In the genomic region with DNA sequence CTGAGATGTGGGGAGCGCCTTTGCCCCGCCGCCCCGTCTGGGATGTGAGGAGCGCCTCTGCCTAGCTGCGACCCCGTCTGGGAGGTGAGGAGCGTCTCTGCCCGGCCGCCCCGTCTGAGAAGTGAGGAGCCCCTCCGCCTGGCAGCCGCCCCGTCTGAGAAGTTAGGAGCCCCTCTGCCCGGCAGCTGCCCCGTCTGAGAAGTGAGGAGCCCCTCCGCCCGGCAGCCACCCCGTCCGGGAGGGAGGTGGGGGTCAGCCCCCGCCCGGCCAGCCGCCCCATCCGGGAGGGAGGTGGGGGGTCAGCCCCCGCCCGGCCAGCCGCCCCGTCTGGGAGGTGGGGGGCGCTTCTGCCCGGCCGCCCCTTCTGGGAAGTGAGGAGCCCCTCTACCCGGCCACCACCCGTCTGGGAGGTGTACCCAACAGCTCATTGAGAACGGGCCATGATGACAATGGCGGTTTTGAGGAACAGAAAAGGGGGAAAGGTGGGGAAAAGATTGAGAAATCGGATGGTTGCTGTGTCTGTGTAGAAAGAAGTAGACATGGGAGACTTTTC, we compare ENCODE assay signal across 7 cellular contexts. TPM values are rescaled to one million over a fixed set of nuclear protein-coding genes. Genes with fewer than 3 reads are reported as not detected.
DNase-seq lines count a peak whose midpoint lies in the region; ATAC-seq and TF ChIP-seq lines count a peak whose summit lies in the region.
"Not testable (repeated sequence)": the region's sequence is repeated elsewhere in the genome, so short reads cannot be mapped to it uniquely, and the experiment has no call there.

No MANE protein-coding gene starts in this region.

- not testable (repeated sequence) for TF ChIP-seq EP300 in upper lobe of left lung (IDR thresholded peaks at IDR 0.05)

- not testable (repeated sequence) for TF ChIP-seq CTCF in CD14-positive monocyte (IDR thresholded peaks at IDR 0.05); hepatocyte (IDR thresholded peaks at IDR 0.05; ENCODE audit: poor library complexity); neutrophil (IDR thresholded peaks at IDR 0.05); spleen (IDR thresholded peaks at IDR 0.05 in 8 of 11, conservative IDR thresholded peaks at IDR 0.05 in 3 of 11); upper lobe of left lung (IDR thresholded peaks at IDR 0.05)

- not testable (repeated sequence) for H3K27me3 ChIP-seq in hepatocyte; neutrophil; spleen (replicated peaks in 1 of 7); upper lobe of left lung

- TF ChIP-seq POLR2A in spleen (IDR thresholded peaks at IDR 0.05); upper lobe of left lung (IDR thresholded peaks at IDR 0.05): not testable (repeated sequence)

- peaks cover 62% of the 10 kb centered on the region for H3K4me1 ChIP-seq in hepatocyte (ENCODE audit: insufficient read depth)
- peaks cover 76 to 81% of the 10 kb centered on the region in 2 experiments for H3K4me1 ChIP-seq in neutrophil (ENCODE audit: control insufficient read depth in 1 of 2, insufficient read depth in 1 of 2, low read depth in 1 of 2, low read length in 1 of 2)
- peaks cover 50 to 94% (median 80%) of the 10 kb centered on the region in 6 donors for H3K4me1 ChIP-seq in spleen
- H3K4me1 ChIP-seq in upper lobe of left lung: peaks cover 69 to 83% (median 75%) of the 10 kb centered on the region in 4 donors

- intact Hi-C loops in CD14-positive monocyte (cut with micrococcal nuclease); spleen (cut with DNase I; ENCODE audit: low total_unique reads): not testable (repeated sequence)
- intact Hi-C loops in activated T-helper 1 cell treated with anti-CD3 and anti-CD28 coated beads, Interleukin-12 subunit alpha, Interleukin-12 subunit beta, Interleukin-2, Interleukin-4 antibody, amounts not matched to agents 30 ng/mL and 10 ng/mL and 1 ng/mL, durations not matched to agents 14 hours and 24 hours and 36 hours (cut with micrococcal nuclease): loop anchor here (5.0 kb wide), 1 partner anchor 37 kb away; no protein-coding TSS in a partner anchor

- H3K36me3 ChIP-seq in hepatocyte (replicated peaks; ENCODE audit: insufficient read depth, low read depth); neutrophil; upper lobe of left lung: not testable (repeated sequence)
- H3K36me3 ChIP-seq in spleen: peaks cover 0 to 22% (median 2%) of the 10 kb centered on the region in 6 donors

- H3K4me1 Mint-ChIP-seq in CD14-positive monocyte: peaks cover 86% of the 10 kb centered on the region
- peaks cover 68% of the 10 kb centered on the region for H3K4me1 Mint-ChIP-seq in activated T-helper 1 cell treated with anti-CD3 and anti-CD28 coated beads, Interleukin-12 subunit alpha, Interleukin-12 subunit beta, Interleukin-2, Interleukin-4 antibody, amounts not matched to agents 30 ng/mL and 10 ng/mL and 1 ng/mL, durations not matched to agents 14 hours and 24 hours and 36 hours (ENCODE audit: low read depth)

- H3K27ac Mint-ChIP-seq in CD14-positive monocyte: peak overlapping the region in 6 of 7 donors; percentile 31 to 90 (median 81)
- peak overlapping the region; percentile 45 for H3K27ac Mint-ChIP-seq in activated T-helper 1 cell treated with anti-CD3 and anti-CD28 coated beads, Interleukin-12 subunit alpha, Interleukin-12 subunit beta, Interleukin-2, Interleukin-4 antibody, amounts not matched to agents 30 ng/mL and 10 ng/mL and 1 ng/mL, durations not matched to agents 14 hours and 24 hours and 36 hours

- ATAC-seq in upper lobe of left lung (ENCODE audit: low FRiP score in 2 of 2): not testable (repeated sequence)

- not testable (repeated sequence) for DNase-seq in CD14-positive monocyte (ENCODE audit: low spot score); activated T-helper 1 cell treated with anti-CD3 and anti-CD28 coated beads, Interleukin-12 subunit alpha, Interleukin-12 subunit beta, Interleukin-2, Interleukin-4 antibody, amounts not matched to agents 30 ng/mL and 10 ng/mL and 1 ng/mL, durations not matched to agents 14 hours and 24 hours and 36 hours (ENCODE audit: low spot score); hepatocyte (ENCODE audit: low spot score)
- DNase-seq in MV-4-11 (lab: John Stamatoyannopoulos, UW) (peak; percentile 9), spleen (peak; percentile 58), upper lobe of left lung (peak in 1 of 2 donors; percentile 18)

- H3K27ac ChIP-seq in hepatocyte (peak overlapping the region; percentile 58), neutrophil (peak overlapping the region; percentile 86), spleen (peak overlapping the region in 5 of 8 donors; percentile 32 to 83 (median 76)), upper lobe of left lung (peak overlapping the region; percentile 40 to 82 (median 66))

- peaks cover 39% of the 10 kb centered on the region for H4K20me1 ChIP-seq in hepatocyte (ENCODE audit: insufficient read depth, poor library complexity, severe bottlenecking)

- not testable (repeated sequence) for H3K9me3 ChIP-seq in hepatocyte (ENCODE audit: low read depth); neutrophil; spleen; upper lobe of left lung

- H3K4me3 ChIP-seq in hepatocyte, spleen, upper lobe of left lung: not testable (repeated sequence)
- H3K4me3 ChIP-seq in neutrophil (ENCODE audit: low read depth in 1 of 2, low read length in 1 of 2): peak overlapping the region in 1 of 2 experiments; percentile 47

- not testable (repeated sequence) for H3K9me2 ChIP-seq in hepatocyte (replicated peaks; ENCODE audit: insufficient read depth)

- H3K4me2 ChIP-seq in hepatocyte: not testable (repeated sequence)

- 86% methylated on average over 7 of the region's 36 CpGs for WGBS in hepatocyte (ENCODE audit: low lambda C conversion rate, missing lambda C conversion rate)
- WGBS in spleen, 5 donors: 58 to 85% (median 71%) methylated on average over 12 to 36 of the region's 36 CpGs
- 69 to 77% methylated on average over 5 to 22 of the region's 36 CpGs for WGBS in upper lobe of left lung, 2 donors

- H3K27me3 Mint-ChIP-seq in CD14-positive monocyte (ENCODE audit: low read depth in 3 of 3); activated T-helper 1 cell treated with anti-CD3 and anti-CD28 coated beads, Interleukin-12 subunit alpha, Interleukin-12 subunit beta, Interleukin-2, Interleukin-4 antibody, amounts not matched to agents 30 ng/mL and 10 ng/mL and 1 ng/mL, durations not matched to agents 14 hours and 24 hours and 36 hours (ENCODE audit: insufficient read depth): not testable (repeated sequence)

- peak overlapping the region; percentile 30 to 31 for H3K4me3 Mint-ChIP-seq in CD14-positive monocyte
- not testable (repeated sequence) for H3K4me3 Mint-ChIP-seq in activated T-helper 1 cell treated with anti-CD3 and anti-CD28 coated beads, Interleukin-12 subunit alpha, Interleukin-12 subunit beta, Interleukin-2, Interleukin-4 antibody, amounts not matched to agents 30 ng/mL and 10 ng/mL and 1 ng/mL, durations not matched to agents 14 hours and 24 hours and 36 hours

- peaks cover 39 to 53% of the 10 kb centered on the region in 2 donors for H3K36me3 Mint-ChIP-seq in CD14-positive monocyte
- H3K36me3 Mint-ChIP-seq in activated T-helper 1 cell treated with anti-CD3 and anti-CD28 coated beads, Interleukin-12 subunit alpha, Interleukin-12 subunit beta, Interleukin-2, Interleukin-4 antibody, amounts not matched to agents 30 ng/mL and 10 ng/mL and 1 ng/mL, durations not matched to agents 14 hours and 24 hours and 36 hours (ENCODE audit: low read depth): peaks cover 28% of the 10 kb centered on the region

- H3K79me2 ChIP-seq in hepatocyte: peaks cover 88% of the 10 kb centered on the region

- H3K9me3 Mint-ChIP-seq in CD14-positive monocyte; activated T-helper 1 cell treated with anti-CD3 and anti-CD28 coated beads, Interleukin-12 subunit alpha, Interleukin-12 subunit beta, Interleukin-2, Interleukin-4 antibody, amounts not matched to agents 30 ng/mL and 10 ng/mL and 1 ng/mL, durations not matched to agents 14 hours and 24 hours and 36 hours: not testable (repeated sequence)

- not testable (repeated sequence) for H2AFZ ChIP-seq in hepatocyte

RNA-seq across cellular contexts. Expression of gene CCDC12, which starts 12.4 kb away (rescaled TPM):
- polyA plus RNA-seq in CD14-positive monocyte (10 to 100 TPM; 50.1 to 55.8 TPM), hepatocyte (78.4 and 107 TPM in 2 replicates), spleen (100 to 1,000 TPM in 2 of 3 donors, 10 to 100 TPM in 1; 93.5 to 124 (median 105) TPM)
- total RNA-seq in activated T-helper 1 cell treated with anti-CD3 and anti-CD28 coated beads, Interleukin-12 subunit alpha, Interleukin-12 subunit beta, Interleukin-2, Interleukin-4 antibody, amounts not matched to agents 30 ng/mL and 10 ng/mL and 1 ng/mL, durations not matched to agents 14 hours and 24 hours and 36 hours: 68.7 and 69.1 TPM in 2 replicates
- total RNA-seq in hepatocyte (41.1 and 47.5 TPM in 2 replicates), spleen (10 to 100 TPM; 36.5 to 71.4 (median 54.7) TPM), upper lobe of left lung (10 to 100 TPM; 42.3 to 93.2 (median 69.8) TPM)

RNA-seq across cellular contexts. Expression of gene NBEAL2, which starts 15.4 kb away (rescaled TPM):
- polyA plus RNA-seq in CD14-positive monocyte: 10 to 100 TPM; 10.4 to 17.3 TPM
- 118 and 119 TPM in 2 replicates for total RNA-seq in activated T-helper 1 cell treated with anti-CD3 and anti-CD28 coated beads, Interleukin-12 subunit alpha, Interleukin-12 subunit beta, Interleukin-2, Interleukin-4 antibody, amounts not matched to agents 30 ng/mL and 10 ng/mL and 1 ng/mL, durations not matched to agents 14 hours and 24 hours and 36 hours
- 23.6 and 38.6 TPM in 2 replicates for total RNA-seq in hepatocyte
- 42.2 and 58.5 TPM in 2 replicates for polyA plus RNA-seq in hepatocyte
- 100 to 1,000 TPM; 101 to 271 (median 162) TPM for total RNA-seq in spleen
- polyA plus RNA-seq in spleen: 100 to 1,000 TPM in 2 of 3 donors, 10 to 100 TPM in 1; 44.0 to 126 (median 119) TPM
- 100 to 1,000 TPM in 5 of 6 donors, 10 to 100 TPM in 1; 94.7 to 436 (median 163) TPM for total RNA-seq in upper lobe of left lung
